In genomic region chr20:64006490-64006889, GRCh38 we compare ENCODE assay signal across 25 cellular contexts. TPM values are rescaled to one million over a fixed set of nuclear protein-coding genes. Genes with fewer than 3 reads are reported as not detected.
"Had no signal": no experiment of that assay in that cellular context is flagged by ENCODE, and none has a peak within 500 bp of the region (broad histone marks: within the 10 kb centered on the region; RNA-seq: fewer than 3 reads in every experiment).

No MANE protein-coding gene starts in this region.

- H3K4me1 ChIP-seq: sigmoid colon, testis, tibial nerve had no signal

- H3K27me3 Mint-ChIP-seq: dendritic cell treated with granulocyte-macrophage colony-stimulating factor and Interleukin-4, amounts not matched to agents 40 ng/mL and 50 ng/mL, for 4 days; effector memory CD8-positive, alpha-beta T cell; naive thymus-derived CD4-positive, alpha-beta T cell; stimulated activated naive B cell treated with anti-CD40 and anti-IgM and Interleukin-4, amounts not matched to agents 10 μg/mL and 1 μg/mL and 100 μg/mL, for 72 hours; stimulated activated naive CD8-positive, alpha-beta T cell treated with anti-CD3 and anti-CD28 coated beads, Interleukin-15, amount 100 ng/mL, for 72 hours had no signal

- ATAC-seq: effector memory CD8-positive, alpha-beta T cell; gastroesophageal sphincter; left cardiac atrium; lower lobe of right lung; upper lobe of right lung had no signal

- H3K27me3 ChIP-seq: esophagus squamous epithelium, gastroesophageal sphincter, neutrophil, sigmoid colon, testis, tibial nerve, upper lobe of right lung, vagina had no signal

- H3K9me3 Mint-ChIP-seq: effector memory CD8-positive, alpha-beta T cell had no signal

- H3K27ac Mint-ChIP-seq: dendritic cell treated with granulocyte-macrophage colony-stimulating factor and Interleukin-4, amounts not matched to agents 40 ng/mL and 50 ng/mL, for 4 days; nephron progenitor cell; stimulated activated naive B cell treated with anti-CD40 and anti-IgM and Interleukin-4, amounts not matched to agents 10 μg/mL and 1 μg/mL and 100 μg/mL, for 72 hours had no signal

- DNase-seq: effector memory CD8-positive, alpha-beta T cell; esophagus squamous epithelium; foreskin fibroblast; left cardiac atrium; left ventricle myocardium inferior; lower lobe of right lung; naive thymus-derived CD4-positive, alpha-beta T cell; nephron progenitor cell; sigmoid colon; stimulated activated CD4-positive, alpha-beta T cell treated with anti-CD3 and anti-CD28 coated beads, Interleukin-2, amount 100 ng/mL, for 24 hours; stimulated activated CD4-positive, alpha-beta T cell treated with anti-CD3 and anti-CD28 coated beads, Interleukin-4, amount 100 ng/mL, for 4 hours; stimulated activated naive CD8-positive, alpha-beta T cell treated with anti-CD3 and anti-CD28 coated beads, Interleukin-15, amount 100 ng/mL, for 72 hours; testis; upper lobe of right lung had no signal

- H3K4me3 ChIP-seq: esophagus squamous epithelium, gastroesophageal sphincter, left ventricle myocardium inferior, lower lobe of right lung, sigmoid colon, skin epidermis, testis, tibial nerve, upper lobe of right lung, vagina had no signal

- H3K27ac ChIP-seq: esophagus squamous epithelium, gastroesophageal sphincter, left ventricle myocardium inferior, lower lobe of right lung, neutrophil, sigmoid colon, skin epidermis, testis, tibial nerve, upper lobe of right lung, vagina had no signal

- H3K9me3 ChIP-seq: esophagus squamous epithelium, gastroesophageal sphincter, left ventricle myocardium inferior, lower lobe of right lung, neutrophil, sigmoid colon, testis, tibial nerve, upper lobe of right lung, vagina had no signal

- H3K4me3 Mint-ChIP-seq: dendritic cell treated with granulocyte-macrophage colony-stimulating factor and Interleukin-4, amounts not matched to agents 40 ng/mL and 50 ng/mL, for 4 days; effector memory CD8-positive, alpha-beta T cell; immature natural killer cell; nephron progenitor cell; stimulated activated naive B cell treated with anti-CD40 and anti-IgM and Interleukin-4, amounts not matched to agents 10 μg/mL and 1 μg/mL and 100 μg/mL, for 72 hours; stimulated activated naive CD8-positive, alpha-beta T cell treated with anti-CD3 and anti-CD28 coated beads, Interleukin-15, amount 100 ng/mL, for 72 hours had no signal

- FAIRE-seq: keratinocyte had no signal

RNA-seq across cellular contexts. Expression of gene C20orf204, which starts 29.5 kb away (rescaled TPM):
- polyA plus RNA-seq: immature natural killer cell had no signal

RNA-seq across cellular contexts. Expression of gene SOX18, which starts 42.9 kb away (rescaled TPM):
- total RNA-seq: epithelial cell of proximal tubule, mononuclear cell had no signal
- polyA plus RNA-seq: immature natural killer cell; keratinocyte; naive thymus-derived CD4-positive, alpha-beta T cell had no signal
